In genomic region chr1:110207831-110208230, GRCh38 we compare ENCODE assay signal across 1 cellular context.
TF ChIP-seq lines count a peak whose summit lies in the region.

No MANE protein-coding gene starts in this region.

TF ChIP-seq in K562, 482 proteins besides CTCF, POLR2A, EP300 and RAD21 (continued from another document):
- TF ChIP-seq, protein P1, sequence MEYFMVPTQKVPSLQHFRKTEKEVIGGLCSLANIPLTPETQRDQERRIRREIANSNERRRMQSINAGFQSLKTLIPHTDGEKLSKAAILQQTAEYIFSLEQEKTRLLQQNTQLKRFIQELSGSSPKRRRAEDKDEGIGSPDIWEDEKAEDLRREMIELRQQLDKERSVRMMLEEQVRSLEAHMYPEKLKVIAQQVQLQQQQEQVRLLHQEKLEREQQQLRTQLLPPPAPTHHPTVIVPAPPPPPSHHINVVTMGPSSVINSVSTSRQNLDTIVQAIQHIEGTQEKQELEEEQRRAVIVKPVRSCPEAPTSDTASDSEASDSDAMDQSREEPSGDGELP (CRISPR knock-in tag; IDR thresholded peaks at IDR 0.05; ENCODE audit: borderline replicate concordance), result peak; percentile 41; the same call in 1 of the 2 replicates
- peak; percentile 93; the same call in 1 of the 2 replicates for TF ChIP-seq STAG1 (CRISPR knock-in tag; IDR thresholded peaks at IDR 0.05; ENCODE audit: borderline replicate concordance)
- TF ChIP-seq RB1 (IDR thresholded peaks at IDR 0.05; ENCODE audit: low read depth), result peak; percentile 70
- no peak for TF ChIP-seq KLF16 (IDR thresholded peaks at IDR 0.05)
- TF ChIP-seq POLR2G (IDR thresholded peaks at IDR 0.05; ENCODE audit: low read depth, low read length), result no peak
- 0 out of 2 replicates have a peak, but pooled peaks have one; percentile 39 for TF ChIP-seq CBFB (CRISPR knock-in tag; IDR thresholded peaks at IDR 0.05)
TF ChIP-seq in K562: peak in this region for 13.
